ENCODE assay signal across 17 cellular contexts in the genomic region with DNA sequence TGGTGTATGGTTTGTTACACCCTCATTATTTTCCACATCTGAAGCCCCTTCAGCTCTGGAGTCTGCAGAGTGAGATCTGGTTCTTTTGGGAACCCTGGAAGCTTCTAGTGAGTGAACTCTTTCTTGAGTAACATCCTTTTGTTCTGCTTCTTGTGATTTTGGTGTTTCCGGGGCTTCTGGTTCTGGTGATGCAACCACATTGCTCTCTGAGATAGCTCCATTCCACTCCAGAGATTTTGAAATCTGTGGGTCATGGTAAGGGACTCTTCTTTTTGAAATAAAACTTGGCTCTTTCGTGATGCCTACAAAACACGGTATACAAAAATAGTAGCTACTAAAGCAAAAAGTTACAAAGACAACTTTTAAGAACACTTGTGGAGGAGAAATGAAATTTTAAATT. TPM values are rescaled to one million over a fixed set of nuclear protein-coding genes. Genes with fewer than 3 reads are reported as not detected.
DNase-seq lines count a peak whose midpoint lies in the region; ATAC-seq and TF ChIP-seq lines count a peak whose summit lies in the region.
"Had no signal": no experiment of that assay in that cellular context is flagged by ENCODE, and none has a peak within 500 bp of the region (broad histone marks: within the 10 kb centered on the region; RNA-seq: fewer than 3 reads in every experiment).

No MANE protein-coding gene starts in this region.

- H3K9me3 ChIP-seq in breast epithelium = no peaks in the 10 kb centered on the region
- no peaks in the 10 kb centered on the region for H3K9me3 ChIP-seq in SJCRH30 (replicated peaks)
- H3K9me3 ChIP-seq: BLaER1 treated with 17β-estradiol and CSF1 and Interleukin-3, amounts not matched to agents 10 nM and 100 nM had no signal

- H3K4me1 ChIP-seq in breast epithelium (no peaks in the 10 kb centered on the region), SJCRH30 (no peaks in the 10 kb centered on the region)

- peaks cover 6% of the 10 kb centered on the region for H3K36me3 ChIP-seq in breast epithelium
- H3K36me3 ChIP-seq in SJCRH30 = peaks cover 8% of the 10 kb centered on the region

- no peaks in the 10 kb centered on the region for H3K27me3 Mint-ChIP-seq in MCF 10A (ENCODE audit: insufficient read depth, unreplicated experiment)

- no TSS peak for BruUV-seq in MCF 10A (replicated peaks; lab: Mats Ljungman, UMichigan)

- no peak overlapping the region for H3K4me3 Mint-ChIP-seq in MCF 10A (ENCODE audit: unreplicated experiment)

- CTCF ChIA-PET in MCF 10A (lab: Yijun Ruan, JAX) = interaction anchor here (0.6 to 3.8 kb wide), 6 partner anchors 10 to 286 kb away, joined by 3 to 27 read pairs (median 12); no protein-coding TSS in a partner anchor

- peak overlapping the region; percentile 19 for H3K27ac Mint-ChIP-seq in MCF 10A (ENCODE audit: low read depth, unreplicated experiment)

- intact Hi-C loops in MCF 10A (cut with micrococcal nuclease) = no loop called here
- intact Hi-C loops in breast epithelium (cut with DNase I; ENCODE audit: low total_unique reads) = no loop called here

- H3K27me3 ChIP-seq in breast epithelium (no peaks in the 10 kb centered on the region), SJCRH30 (no peaks in the 10 kb centered on the region)
- H3K27me3 ChIP-seq: BLaER1 treated with 17β-estradiol and CSF1 and Interleukin-3, amounts not matched to agents 10 nM and 100 nM had no signal

- TF ChIP-seq POLR2A in breast epithelium (IDR thresholded peaks at IDR 0.05) = no peak

- TF ChIP-seq CTCF in MCF 10A (IDR thresholded peaks at IDR 0.05; ENCODE audit: unreplicated experiment) (no peak), breast epithelium (IDR thresholded peaks at IDR 0.05) (no peak)

- H3K9me3 Mint-ChIP-seq in MCF 10A (ENCODE audit: unreplicated experiment) = no peaks in the 10 kb centered on the region

- DNase-seq in MCF 10A (ENCODE audit: unreplicated experiment) (no peak), breast epithelium (ENCODE audit: low spot score in 2 of 2) (no peak), amniotic epithelial cell (ENCODE audit: low read depth) (peak; percentile 59), iris pigment epithelial cell (ENCODE audit: low read depth) (peak; percentile 42), SJCRH30 (no peak), SHP77 (lab: John Stamatoyannopoulos, UW) (no peak)
- DNase-seq: GDM1, GOT3, NCI-H1092, NCI-H2081 treated with DMSO at 0.1 percent for 48 hours, NCI-H510A, NCI-H774, Right ventricle myocardium superior had no signal

- no peak overlapping the region for H3K27ac ChIP-seq in breast epithelium
- H3K27ac ChIP-seq in SJCRH30 = no peak overlapping the region
- H3K27ac ChIP-seq: BLaER1 treated with 17β-estradiol and CSF1 and Interleukin-3, amounts not matched to agents 10 nM and 100 nM had no signal

- POLR2A ChIA-PET in MCF 10A (lab: Yijun Ruan, JAX) = interaction anchor here (0.7 to 1.1 kb wide), 2 partner anchors 9 to 327 kb away, joined by 3 to 5 read pairs; no protein-coding TSS in a partner anchor

- peaks cover 33% of the 10 kb centered on the region for H3K36me3 Mint-ChIP-seq in MCF 10A (ENCODE audit: insufficient read depth, unreplicated experiment)

- peaks cover 11% of the 10 kb centered on the region for H3K4me1 Mint-ChIP-seq in MCF 10A (ENCODE audit: insufficient read depth, unreplicated experiment)

- ATAC-seq in GM18502 (IDR thresholded peaks at IDR 0.05; ENCODE audit: poor library complexity, unreplicated experiment) (no peak), HG02884 (IDR thresholded peaks at IDR 0.05; ENCODE audit: unreplicated experiment) (no peak)

- H3K4me3 ChIP-seq in breast epithelium (no peak overlapping the region), SJCRH30 (no peak overlapping the region)
- H3K4me3 ChIP-seq: BLaER1 treated with 17β-estradiol and CSF1 and Interleukin-3, amounts not matched to agents 10 nM and 100 nM; GM12878 had no signal

RNA-seq across cellular contexts. Expression of gene MDM1, which starts 5.4 kb away (rescaled TPM):
- total RNA-seq in MCF 10A (2022) (11.8 and 17.5 TPM in 2 replicates), breast epithelium (10 to 100 TPM; 13.1 to 38.6 (median 18.7) TPM)
- total RNA-seq in SJCRH30 (2014; rRNA removed; shearing (Covaris generic)) = 21.8 and 22.9 TPM in 2 replicates

Comparison
In these comparisons a context has a peak if more than half of its experiments do, and no peak if none do; other contexts are left out.
1. DNase-seq: peak in amniotic epithelial cell (single experiment) and iris pigment epithelial cell (single experiment); none in MCF 10A (single experiment), breast epithelium (0 of 2), SJCRH30 (0 of 2) and SHP77 (0 of 2).